Comparison of ENCODE assay signal across 24 cellular contexts in genomic region chr12:117629454-117629853, GRCh38.
"Had no signal": no experiment of that assay in that cellular context is flagged by ENCODE, and none has a peak within 500 bp of the region (broad histone marks: within the 10 kb centered on the region; RNA-seq: fewer than 3 reads in every experiment).

No MANE protein-coding gene starts in this region.

- ATAC-seq: PC-3 had no signal

- DNase-seq: Kasumi-1; MG63; NCI-H1048; NCI-H1092 treated with DMSO at 0.1 percent for 48 hours; NCI-H1105 treated with DMSO at 0.1 percent for 48 hours; NCI-H1436; NCI-H146; NCI-H1694; NCI-H1930; NCI-H2029 treated with DMSO at 0.1 percent for 48 hours; NCI-H2081 treated with DMSO at 0.1 percent for 48 hours; NCI-H2107; NCI-H2171; NCI-H226; NCI-H446 treated with DMSO at 0.1 percent for 48 hours; NCI-H526; NK-92 treated with Interleukin-12 subunit alpha and Interleukin-12 subunit beta, amount 100 ng/mL, for 24 hours; OCI-M1; PC-3; Peyer's patch; Right ventricle myocardium superior; SHP77 treated with DMSO at 0.1 percent for 48 hours; SK-N-SH; SW 1271 had no signal
